ENCODE assay signal across 21 cellular contexts in the genomic region with DNA sequence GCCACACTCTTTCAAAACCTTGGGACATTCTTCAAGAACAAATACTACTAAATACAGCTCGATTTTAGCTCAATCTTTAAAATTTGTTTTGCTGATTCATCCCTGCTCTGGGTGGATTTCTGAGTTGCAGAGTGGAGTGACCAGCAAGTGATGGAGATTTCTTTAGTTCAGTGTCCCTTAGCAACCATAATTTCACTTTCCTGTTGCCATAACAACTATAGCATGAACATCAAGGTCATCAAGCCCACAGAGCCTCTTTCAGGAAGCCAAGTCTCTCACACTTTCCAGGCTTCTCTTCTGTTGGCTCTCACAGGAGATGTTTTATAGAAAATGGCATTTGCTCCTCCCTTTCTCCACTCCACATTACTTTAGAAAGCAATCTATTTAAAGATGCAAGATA.
A peak's percentile ranks its signal among the peaks of the same experiment; 100 is the strongest.
DNase-seq lines count a peak whose midpoint lies in the region; ATAC-seq and TF ChIP-seq lines count a peak whose summit lies in the region.
"Had no signal": no experiment of that assay in that cellular context is flagged by ENCODE, and none has a peak within 500 bp of the region (broad histone marks: within the 10 kb centered on the region; RNA-seq: fewer than 3 reads in every experiment).

No MANE protein-coding gene starts in this region.

- intact Hi-C loops in Right ventricle myocardium superior (cut with DNase I): no loop called here

- H3F3A ChIP-seq in neural cell (ENCODE audit: insufficient read depth, low read length, poor library complexity, severe bottlenecking): no peaks in the 10 kb centered on the region

- ATAC-seq in Right ventricle myocardium superior (ENCODE audit: poor library complexity): no peak
- ATAC-seq in GM19351 (IDR thresholded peaks at IDR 0.05; ENCODE audit: unreplicated experiment): no peak
- ATAC-seq in GM21723 (IDR thresholded peaks at IDR 0.05; ENCODE audit: unreplicated experiment): no peak
- ATAC-seq: HCT116 had no signal

- H3K79me2 ChIP-seq in neural cell (replicated peaks; ENCODE audit: insufficient read depth, low read length): no peaks in the 10 kb centered on the region

- H2AFZ ChIP-seq in neural cell (ENCODE audit: low read depth, low read length): no peak overlapping the region
- H2AFZ ChIP-seq: GM23248 had no signal

- H3K4me2 ChIP-seq in neural cell (ENCODE audit: low read length): no peak overlapping the region
- H3K4me2 ChIP-seq: KMS-11 had no signal

- H3K4me1 ChIP-seq in adipocyte (ENCODE audit: control insufficient read depth, insufficient read depth, low read length): no peaks in the 10 kb centered on the region
- H3K4me1 ChIP-seq: BE2C, SJSA1 had no signal

- H3K9ac ChIP-seq in adipocyte (ENCODE audit: low read length) (no peak overlapping the region), neural cell (ENCODE audit: low read length) (peak overlapping the region; percentile 20)
- H3K9ac ChIP-seq: GM23248, KMS-11 had no signal

- H3K36me3 ChIP-seq in adipocyte (ENCODE audit: control insufficient read depth, insufficient read depth, low read length, severe bottlenecking) (no peaks in the 10 kb centered on the region), neural cell (ENCODE audit: insufficient read depth, low read length) (no peaks in the 10 kb centered on the region)
- H3K36me3 ChIP-seq: BE2C, SJSA1 had no signal

- TF ChIP-seq RAD21 in neural cell (conservative IDR thresholded peaks at IDR 0.05): no peak

- peak; percentile 26 for TF ChIP-seq EP300 in neural cell (conservative IDR thresholded peaks at IDR 0.05; ENCODE audit: poor library complexity, severe bottlenecking)

- no peaks in the 10 kb centered on the region for H3K9me3 ChIP-seq in adipocyte (ENCODE audit: control insufficient read depth, low read length)
- H3K9me3 ChIP-seq in neural cell (ENCODE audit: low read length): no peaks in the 10 kb centered on the region
- H3K9me3 ChIP-seq: BE2C, SJSA1 had no signal

- H3K27ac ChIP-seq in neural cell (ENCODE audit: low read length): peak overlapping the region; percentile 79
- H3K27ac ChIP-seq: 22Rv1, GM23248, KMS-11, RWPE1, SJSA1 had no signal

- no peaks in the 10 kb centered on the region for H4K20me1 ChIP-seq in neural cell (ENCODE audit: insufficient read depth)

- H3K9me2 ChIP-seq in neural cell (ENCODE audit: insufficient read depth, low read length): no peaks in the 10 kb centered on the region

- H3K27me3 ChIP-seq in adipocyte (replicated peaks; ENCODE audit: control insufficient read depth, insufficient read depth, low read length) (peaks cover 17% of the 10 kb centered on the region), neural cell (ENCODE audit: insufficient read depth, low read depth, low read length) (no peaks in the 10 kb centered on the region)
- H3K27me3 ChIP-seq: BE2C, SJSA1 had no signal

- no peak for TF ChIP-seq CTCF in fibroblast of pulmonary artery (IDR thresholded peaks at IDR 0.05; ENCODE audit: low read length, missing control alignments)
- TF ChIP-seq CTCF in neural cell (IDR thresholded peaks at IDR 0.05; ENCODE audit: poor library complexity, severe bottlenecking): no peak

- no peak overlapping the region for H3K4me3 ChIP-seq in adipocyte (ENCODE audit: low read length)
- H3K4me3 ChIP-seq in fibroblast of pulmonary artery (replicated peaks; ENCODE audit: low read depth, low read length): no peak overlapping the region
- peak overlapping the region; percentile 11 for H3K4me3 ChIP-seq in neural cell (ENCODE audit: low read length)
- H3K4me3 ChIP-seq: GM23248, SJSA1 had no signal

- DNase-seq in DMS53 (lab: John Stamatoyannopoulos, UW) (peak; percentile 59), DMS53 treated with DMSO at 0.1 percent for 48 hours (lab: John Stamatoyannopoulos, UW; ENCODE audit: unreplicated experiment) (no peak), adipocyte (ENCODE audit: low read depth) (peak; percentile 21), fibroblast of pulmonary artery (ENCODE audit: low read depth) (peak; percentile 1), Right ventricle myocardium superior (no peak)
- DNase-seq: BE2C; CD4-positive, alpha-beta T cell; GM23248; NCI-H1048; NCI-H1436 treated with DMSO at 0.1 percent for 48 hours; NCI-H2081; NCI-H526 treated with DMSO at 0.1 percent for 48 hours; NK-92 treated with Interleukin-12 subunit alpha and Interleukin-12 subunit beta, amount 100 ng/mL, for 24 hours had no signal

TF ChIP-seq in neural cell, 6 proteins besides CTCF, POLR2A, EP300 and RAD21:
- TF ChIP-seq EZH2 (IDR thresholded peaks at IDR 0.05; ENCODE audit: borderline replicate concordance, insufficient read depth, low read length, poor library complexity, severe bottlenecking) (no peak), POLR2AphosphoS5 (IDR thresholded peaks at IDR 0.05) (peak; percentile 23), MXI1 (conservative IDR thresholded peaks at IDR 0.05; ENCODE audit: poor library complexity, severe bottlenecking) (no peak), SMC3 (conservative IDR thresholded peaks at IDR 0.05; ENCODE audit: poor library complexity) (no peak)
- TF ChIP-seq, protein P1, sequence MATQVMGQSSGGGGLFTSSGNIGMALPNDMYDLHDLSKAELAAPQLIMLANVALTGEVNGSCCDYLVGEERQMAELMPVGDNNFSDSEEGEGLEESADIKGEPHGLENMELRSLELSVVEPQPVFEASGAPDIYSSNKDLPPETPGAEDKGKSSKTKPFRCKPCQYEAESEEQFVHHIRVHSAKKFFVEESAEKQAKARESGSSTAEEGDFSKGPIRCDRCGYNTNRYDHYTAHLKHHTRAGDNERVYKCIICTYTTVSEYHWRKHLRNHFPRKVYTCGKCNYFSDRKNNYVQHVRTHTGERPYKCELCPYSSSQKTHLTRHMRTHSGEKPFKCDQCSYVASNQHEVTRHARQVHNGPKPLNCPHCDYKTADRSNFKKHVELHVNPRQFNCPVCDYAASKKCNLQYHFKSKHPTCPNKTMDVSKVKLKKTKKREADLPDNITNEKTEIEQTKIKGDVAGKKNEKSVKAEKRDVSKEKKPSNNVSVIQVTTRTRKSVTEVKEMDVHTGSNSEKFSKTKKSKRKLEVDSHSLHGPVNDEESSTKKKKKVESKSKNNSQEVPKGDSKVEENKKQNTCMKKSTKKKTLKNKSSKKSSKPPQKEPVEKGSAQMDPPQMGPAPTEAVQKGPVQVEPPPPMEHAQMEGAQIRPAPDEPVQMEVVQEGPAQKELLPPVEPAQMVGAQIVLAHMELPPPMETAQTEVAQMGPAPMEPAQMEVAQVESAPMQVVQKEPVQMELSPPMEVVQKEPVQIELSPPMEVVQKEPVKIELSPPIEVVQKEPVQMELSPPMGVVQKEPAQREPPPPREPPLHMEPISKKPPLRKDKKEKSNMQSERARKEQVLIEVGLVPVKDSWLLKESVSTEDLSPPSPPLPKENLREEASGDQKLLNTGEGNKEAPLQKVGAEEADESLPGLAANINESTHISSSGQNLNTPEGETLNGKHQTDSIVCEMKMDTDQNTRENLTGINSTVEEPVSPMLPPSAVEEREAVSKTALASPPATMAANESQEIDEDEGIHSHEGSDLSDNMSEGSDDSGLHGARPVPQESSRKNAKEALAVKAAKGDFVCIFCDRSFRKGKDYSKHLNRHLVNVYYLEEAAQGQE (IDR thresholded peaks at IDR 0.05; ENCODE audit: borderline replicate concordance): peak; percentile 31
TF ChIP-seq in neural cell: peak in this region for 2.

Comparison
In these comparisons a context has a peak if more than half of its experiments do, and no peak if none do; other contexts are left out.
1. DNase-seq: peak in DMS53 (single experiment), adipocyte (single experiment) and fibroblast of pulmonary artery (single experiment); none in DMS53 treated with DMSO at 0.1 percent for 48 hours (single experiment) and Right ventricle myocardium superior (single experiment).